ENCODE assay signal across 18 cellular contexts in the genomic region with DNA sequence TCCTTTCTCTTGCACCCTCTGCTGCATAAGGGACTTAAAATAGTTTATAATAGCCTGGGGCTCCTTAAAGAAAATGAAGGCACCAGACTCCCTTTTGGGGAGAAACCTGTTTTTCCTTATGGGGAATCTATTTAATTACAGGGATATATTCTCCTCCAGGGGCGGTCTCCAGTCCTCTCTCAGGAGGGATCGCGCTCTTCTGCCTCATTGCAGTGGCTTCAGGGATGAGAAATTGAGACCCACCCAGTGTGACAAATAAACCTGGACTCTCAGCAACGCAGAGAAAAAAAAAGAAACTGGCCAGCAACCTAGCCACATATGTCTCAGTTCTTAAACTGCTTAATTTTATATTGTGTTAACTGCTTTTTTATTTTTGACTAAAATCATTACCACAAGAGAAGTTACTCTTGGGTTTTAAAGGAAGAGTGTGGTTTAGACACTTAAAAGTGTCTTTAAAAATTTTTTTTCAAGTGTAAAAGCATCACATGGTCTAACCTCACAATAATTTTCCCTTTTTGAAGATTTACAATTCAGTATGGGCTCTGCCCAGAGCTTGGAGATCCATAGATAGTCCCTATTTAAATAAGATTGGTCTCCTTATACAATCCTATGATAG. TPM values are rescaled to one million over a fixed set of nuclear protein-coding genes. Genes with fewer than 3 reads are reported as not detected.
DNase-seq lines count a peak whose midpoint lies in the region; ATAC-seq and FAIRE-seq lines count a peak whose summit lies in the region.
"Had no signal": no experiment of that assay in that cellular context is flagged by ENCODE, and none has a peak within 500 bp of the region (broad histone marks: within the 10 kb centered on the region; RNA-seq: fewer than 3 reads in every experiment).

No MANE protein-coding gene starts in this region.

- peak; percentile 52 to 54 for DNase-seq in HAP-1 (ENCODE audit: low spot score in 2 of 2)
- DNase-seq in T-cell, result no peak
- DNase-seq in immature natural killer cell, result peak; percentile 60 to 65 (median 64)
- DNase-seq in HTR-8/SVneo (ENCODE audit: insufficient read length, low spot score), result no peak
- DNase-seq: DMS79 treated with DMSO at 0.1 percent for 48 hours; glutamatergic neuron; IMR-90; left colon; NCI-H1417; NCI-H446; stimulated activated CD4-positive, alpha-beta T cell treated with anti-CD3 and anti-CD28 coated beads, Interleukin-2, amount 100 ng/mL, for 24 hours had no signal

- H3K36me3 Mint-ChIP-seq in T-cell, result no peaks in the 10 kb centered on the region
- H3K36me3 Mint-ChIP-seq in immature natural killer cell, result no peaks in the 10 kb centered on the region

- H3K27me3 ChIP-seq in BLaER1, result no peaks in the 10 kb centered on the region
- H3K27me3 ChIP-seq in HAP-1 (ENCODE audit: low read depth), result no peaks in the 10 kb centered on the region

- H3K9me3 ChIP-seq in BLaER1 (no peaks in the 10 kb centered on the region), HAP-1 (no peaks in the 10 kb centered on the region)

- H3K27ac Mint-ChIP-seq in T-cell (no peak overlapping the region), immature natural killer cell (peak overlapping the region; percentile 80 to 90 (median 81))
- H3K27ac Mint-ChIP-seq: activated T-helper 2 cell treated with anti-CD3 and anti-CD28 coated beads, Interferon-gamma antibody, Interleukin-2, Interleukin-4, amounts not matched to agents 10 μg/mL and 5 μg/mL and 100 μg/mL, durations not matched to agents 14 hours and 24 hours and 36 hours; B cell had no signal

- no peaks in the 10 kb centered on the region for H3K36me3 ChIP-seq in BLaER1
- H3K36me3 ChIP-seq in HAP-1 (replicated peaks), result no peaks in the 10 kb centered on the region

- no peak overlapping the region for H3K9ac ChIP-seq in BLaER1

- peaks cover 20 to 30% (median 26%) of the 10 kb centered on the region in 3 donors for H3K4me1 Mint-ChIP-seq in T-cell
- H3K4me1 Mint-ChIP-seq in immature natural killer cell, result peaks cover 57 to 58% of the 10 kb centered on the region in 2 donors
- H3K4me1 Mint-ChIP-seq: B cell had no signal

- H3K4me3 ChIP-seq in BLaER1, result no peak overlapping the region
- no peak overlapping the region for H3K4me3 ChIP-seq in HAP-1

- H3K4me3 Mint-ChIP-seq in T-cell (peak overlapping the region in 1 of 3 donors; percentile 67), immature natural killer cell (peak overlapping the region; percentile 77 to 87 (median 83))
- H3K4me3 Mint-ChIP-seq: B cell had no signal

- POLR2A ChIA-PET in T-cell (lab: Charles Lee), result no interaction called here

- CTCF ChIA-PET in T-cell (lab: Charles Lee), result interaction anchor here (0.7 to 1.8 kb wide), 4 partner anchors 9 to 1069 kb away, joined by 3 to 8 read pairs (median 5); no protein-coding TSS in a partner anchor

- ATAC-seq in T-cell (replicated peaks in 1 of 4) (peak in 3 of 4 experiments; percentile 44 to 66 (median 52)), GM19395 (IDR thresholded peaks at IDR 0.05; ENCODE audit: unreplicated experiment) (no peak), HG03442 (IDR thresholded peaks at IDR 0.05; ENCODE audit: unreplicated experiment) (no peak), GM18517 (IDR thresholded peaks at IDR 0.05; ENCODE audit: unreplicated experiment) (no peak)
- ATAC-seq: left colon had no signal

- peak overlapping the region; percentile 22; the same call in 1 of the 2 replicates for H3K4me2 ChIP-seq in BLaER1

- no peak overlapping the region for H3K27ac ChIP-seq in BLaER1

- H3K4me1 ChIP-seq in BLaER1 (peaks cover 10% of the 10 kb centered on the region; the same call in 1 of the 2 replicates), HAP-1 (peaks cover 18% of the 10 kb centered on the region)

- no peaks in the 10 kb centered on the region for H3K9me3 Mint-ChIP-seq in T-cell
- peaks cover 0 to 11% (median 5%) of the 10 kb centered on the region in 6 donors for H3K9me3 Mint-ChIP-seq in immature natural killer cell

- H4K20me1 ChIP-seq in BLaER1, result no peaks in the 10 kb centered on the region

- no peak for FAIRE-seq in HTR-8/SVneo (lab: Jason Lieb, UNC)
- FAIRE-seq: bronchial epithelial cell had no signal

- in situ Hi-C loops in HAP-1 (cut with MboI; ENCODE audit: low sequenced_read_pairs), result no loop called here

- H3K27me3 Mint-ChIP-seq in T-cell (peaks cover 11 to 14% of the 10 kb centered on the region in 2 donors), immature natural killer cell (ENCODE audit: low read depth in 3 of 3) (peaks cover 18 to 28% (median 26%) of the 10 kb centered on the region in 3 donors)

RNA-seq across cellular contexts. Expression of a gene that starts 11.7 kb away (rescaled TPM):
- total RNA-seq in T-cell, result 10 to 100 TPM; 20.8 to 30.2 (median 27.5) TPM
- polyA plus RNA-seq in immature natural killer cell, result 10 to 100 TPM in 1 of 3 donors, 1 to 10 TPM in 2; 5.3 to 17.8 (median 8.3) TPM

Comparison
In these comparisons a context has a peak if more than half of its experiments do, and no peak if none do; other contexts are left out.
1. DNase-seq: peak in HAP-1 (2 of 2) and immature natural killer cell (3 of 3); none in T-cell (0 of 34) and HTR-8/SVneo (single experiment).
2. ATAC-seq: peak in T-cell (3 of 4); none in GM19395 (single experiment), HG03442 (single experiment) and GM18517 (single experiment).
3. H3K27ac Mint-ChIP-seq: peak in immature natural killer cell (6 of 6); none in T-cell (0 of 2).